ENCODE assay signal across 24 cellular contexts in the genomic region with DNA sequence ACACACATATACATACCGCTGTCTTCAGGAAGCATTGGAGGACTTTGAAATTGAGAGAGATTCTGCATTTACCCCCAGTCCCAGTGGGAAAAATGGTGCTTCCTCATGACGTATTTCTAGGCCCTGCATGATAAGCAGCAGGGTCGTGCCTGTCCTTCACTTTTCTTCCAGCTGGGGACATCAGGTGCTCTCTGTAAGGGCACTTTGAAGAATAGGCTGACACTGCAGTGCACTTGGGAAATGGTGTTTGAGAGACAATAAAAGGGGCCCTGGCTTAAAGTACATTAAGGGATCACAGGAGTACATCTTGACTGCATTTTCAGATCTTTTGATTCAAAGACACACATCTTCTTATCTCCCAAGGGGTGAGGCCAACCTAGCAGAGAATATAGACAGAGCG.
"Had no signal": no experiment of that assay in that cellular context is flagged by ENCODE, and none has a peak within 500 bp of the region (broad histone marks: within the 10 kb centered on the region; RNA-seq: fewer than 3 reads in every experiment).

No MANE protein-coding gene starts in this region.

- H3K4me3 ChIP-seq: breast epithelium, gastrocnemius medialis, heart right ventricle, lung, prostate gland, suprapubic skin, transverse colon, uterus had no signal

- H3K27me3 Mint-ChIP-seq: activated naive CD4-positive, alpha-beta T cell treated with anti-CD3 and anti-CD28 coated beads, Interleukin-2, amount 10 ng/mL, durations not matched to agents 7 days and 5 days; activated naive CD8-positive, alpha-beta T cell treated with anti-CD3 and anti-CD28 coated beads, Interleukin-2, amount 50 U/mL, for 24 hours; stimulated activated naive CD8-positive, alpha-beta T cell treated with anti-CD3 and anti-CD28 coated beads, Interleukin-15, Interleukin-2, amounts not matched to agents 100 ng/mL and 50 ng/mL, for 24 hours had no signal

- H3K9me3 ChIP-seq: breast epithelium, gastrocnemius medialis, heart right ventricle, prostate gland, suprapubic skin, transverse colon, uterus had no signal

- DNase-seq: activated CD4-positive, alpha-beta T cell treated with anti-CD3 and anti-CD28 coated beads, Interleukin-2, amount 50 U/mL, for 1 hour; activated CD8-positive, alpha-beta memory T cell treated with anti-CD3 and anti-CD28 coated beads, Interleukin-2, amount 50 U/mL, for 48 hours; activated effector memory CD4-positive, alpha-beta T cell treated with Interleukin-2 at 50 U/mL for 16 hours; activated naive CD4-positive, alpha-beta T cell treated with anti-CD3 and anti-CD28 coated beads, Interleukin-2, amount 10 ng/mL, durations not matched to agents 7 days and 5 days; activated naive CD8-positive, alpha-beta T cell treated with anti-CD3 and anti-CD28 coated beads, Interleukin-2, amount 50 U/mL, for 24 hours; activated T-cell treated with anti-CD3 and anti-CD28 coated beads, Interleukin-2, amount 50 U/mL, for 48 hours; cerebellar nuclear complex; cortex of kidney; gastrocnemius medialis; heart right ventricle; left colon; midbrain; small intestine; stimulated activated CD4-positive, alpha-beta T cell treated with anti-CD3 and anti-CD28 coated beads, Interleukin-15, amount 100 ng/mL, for 24 hours; stimulated activated CD4-positive, alpha-beta T cell treated with anti-CD3 and anti-CD28 coated beads, Interleukin-2, amount 100 ng/mL, for 48 hours; transverse colon; uterus had no signal

- H3K4me1 Mint-ChIP-seq: activated naive CD4-positive, alpha-beta T cell treated with anti-CD3 and anti-CD28 coated beads, Interleukin-2, amount 10 ng/mL, durations not matched to agents 7 days and 5 days; activated naive CD8-positive, alpha-beta T cell treated with anti-CD3 and anti-CD28 coated beads, Interleukin-2, amount 50 U/mL, for 24 hours had no signal

- H3K27me3 ChIP-seq: breast epithelium, gastrocnemius medialis, heart right ventricle, suprapubic skin, transverse colon, uterus had no signal

- H3K36me3 ChIP-seq: breast epithelium, gastrocnemius medialis, heart right ventricle, prostate gland, suprapubic skin, transverse colon, uterus had no signal

- H3K27ac Mint-ChIP-seq: activated naive CD4-positive, alpha-beta T cell treated with anti-CD3 and anti-CD28 coated beads, Interleukin-2, amount 10 ng/mL, durations not matched to agents 7 days and 5 days; activated naive CD8-positive, alpha-beta T cell treated with anti-CD3 and anti-CD28 coated beads, Interleukin-2, amount 50 U/mL, for 24 hours; T-helper 1 cell treated with Interleukin-12 subunit alpha and Interleukin-12 subunit beta and Interleukin-4 antibody, amounts not matched to agents 30 μg/mL and 1 μg/mL, for 36 hours had no signal

- H3K36me3 Mint-ChIP-seq: activated naive CD4-positive, alpha-beta T cell treated with anti-CD3 and anti-CD28 coated beads, Interleukin-2, amount 10 ng/mL, durations not matched to agents 7 days and 5 days had no signal

- H3K9me3 Mint-ChIP-seq: stimulated activated naive CD8-positive, alpha-beta T cell treated with anti-CD3 and anti-CD28 coated beads, Interleukin-15, Interleukin-2, amounts not matched to agents 100 ng/mL and 50 ng/mL, for 24 hours had no signal

- H3K27ac ChIP-seq: breast epithelium, gastrocnemius medialis, heart right ventricle, prostate gland, suprapubic skin, transverse colon, uterus had no signal

- H3K4me1 ChIP-seq: breast epithelium, gastrocnemius medialis, heart right ventricle, prostate gland, suprapubic skin, transverse colon, uterus had no signal

- H3K4me3 Mint-ChIP-seq: activated naive CD4-positive, alpha-beta T cell treated with anti-CD3 and anti-CD28 coated beads, Interleukin-2, amount 10 ng/mL, durations not matched to agents 7 days and 5 days; activated naive CD8-positive, alpha-beta T cell treated with anti-CD3 and anti-CD28 coated beads, Interleukin-2, amount 50 U/mL, for 24 hours; nephron; stimulated activated naive CD8-positive, alpha-beta T cell treated with anti-CD3 and anti-CD28 coated beads, Interleukin-15, Interleukin-2, amounts not matched to agents 100 ng/mL and 50 ng/mL, for 24 hours; T-helper 1 cell treated with Interleukin-12 subunit alpha and Interleukin-12 subunit beta and Interleukin-4 antibody, amounts not matched to agents 30 μg/mL and 1 μg/mL, for 36 hours had no signal
